8 cellular contexts compared by ENCODE assay signal in genomic region chr6:158686791-158687381, GRCh38. TPM values are rescaled to one million over a fixed set of nuclear protein-coding genes. Genes with fewer than 3 reads are reported as not detected.
DNase-seq lines count a peak whose midpoint lies in the region; ATAC-seq and TF ChIP-seq lines count a peak whose summit lies in the region.

No MANE protein-coding gene starts in this region.

- no peak overlapping the region for H3K4me3 Mint-ChIP-seq in activated CD8-positive, alpha-beta T cell treated with anti-CD3 and anti-CD28 coated beads for 36 hours
- H3K4me3 Mint-ChIP-seq in naive thymus-derived CD8-positive, alpha-beta T cell = peak overlapping the region; percentile 40 to 89 (median 81)

- peaks cover 59% of the 10 kb centered on the region for H3K4me1 Mint-ChIP-seq in activated CD8-positive, alpha-beta T cell treated with anti-CD3 and anti-CD28 coated beads for 36 hours (ENCODE audit: low read depth)
- peaks cover 31 to 71% (median 56%) of the 10 kb centered on the region in 4 donors for H3K4me1 Mint-ChIP-seq in naive thymus-derived CD8-positive, alpha-beta T cell

- H3K27me3 ChIP-seq in esophagus muscularis mucosa (no peaks in the 10 kb centered on the region), prostate gland (replicated peaks; ENCODE audit: insufficient read depth) (no peaks in the 10 kb centered on the region)

- CTCF ChIA-PET in activated CD8-positive, alpha-beta T cell treated with anti-CD3 and anti-CD28 coated beads for 36 hours (lab: Charles Lee) = interaction anchor here (0.7 to 1.8 kb wide), 3 partner anchors 17 to 43 kb away, joined by 3 to 7 read pairs (median 7); partner anchors contain the start of gene DYNLT1

- H3K4me3 ChIP-seq in esophagus muscularis mucosa = no peak overlapping the region
- no peak overlapping the region for H3K4me3 ChIP-seq in prostate gland

- peak; percentile 76 for ATAC-seq in GM19043 (IDR thresholded peaks at IDR 0.05; ENCODE audit: low read depth, unreplicated experiment)
- ATAC-seq in HG03045 (IDR thresholded peaks at IDR 0.05; ENCODE audit: unreplicated experiment) = peak; percentile 64
- peak; percentile 87 for ATAC-seq in activated CD8-positive, alpha-beta T cell treated with anti-CD3 and anti-CD28 coated beads for 36 hours
- peak; percentile 91 to 94 for ATAC-seq in naive thymus-derived CD8-positive, alpha-beta T cell

- DNase-seq in activated CD8-positive, alpha-beta T cell treated with anti-CD3 and anti-CD28 coated beads for 36 hours = peak; percentile 49
- DNase-seq in naive thymus-derived CD8-positive, alpha-beta T cell = peak in 8 of 10 donors; percentile 38 to 92 (median 80)
- DNase-seq in NCI-H1048 (lab: John Stamatoyannopoulos, UW) (no peak), esophagus muscularis mucosa (ENCODE audit: extremely low spot score) (no peak), cerebellum (ENCODE audit: low spot score) (no peak), prostate gland (ENCODE audit: low spot score) (no peak)

- H3K27ac ChIP-seq in esophagus muscularis mucosa (replicated peaks in 1 of 4) (peak overlapping the region in 1 of 4 donors; percentile 30), prostate gland (peak overlapping the region in 1 of 2 donors; percentile 26)

- peaks cover 65% of the 10 kb centered on the region for H3K36me3 Mint-ChIP-seq in activated CD8-positive, alpha-beta T cell treated with anti-CD3 and anti-CD28 coated beads for 36 hours (ENCODE audit: low read depth)
- H3K36me3 Mint-ChIP-seq in naive thymus-derived CD8-positive, alpha-beta T cell = peaks cover 5 to 13% (median 8%) of the 10 kb centered on the region in 3 donors

- intact Hi-C loops in activated CD8-positive, alpha-beta T cell treated with anti-CD3 and anti-CD28 coated beads for 36 hours (cut with micrococcal nuclease) = loop anchor here (5.0 kb wide), 2 partner anchors 40 to 475 kb away; no protein-coding TSS in a partner anchor
- intact Hi-C loops in esophagus muscularis mucosa (cut with DNase I) (loop anchor here (10.0 kb wide), 1 partner anchor 472 kb away; no protein-coding TSS in a partner anchor), prostate gland (cut with DNase I) (loop anchor here (5.0 kb wide), 1 partner anchor 465 kb away; no protein-coding TSS in a partner anchor)

- H3K9me3 ChIP-seq in esophagus muscularis mucosa (no peaks in the 10 kb centered on the region), prostate gland (no peaks in the 10 kb centered on the region)

- no peak for TF ChIP-seq CTCF in activated CD8-positive, alpha-beta T cell treated with anti-CD3 and anti-CD28 coated beads for 36 hours (IDR thresholded peaks at IDR 0.05)
- TF ChIP-seq CTCF in esophagus muscularis mucosa (IDR thresholded peaks at IDR 0.05) (no peak), prostate gland (IDR thresholded peaks at IDR 0.05) (no peak)

- WGBS in esophagus muscularis mucosa = 68% methylated on average over 7 of the region's 7 CpGs
- WGBS in prostate gland = 73% methylated on average over 7 of the region's 7 CpGs

- H3K4me1 ChIP-seq in esophagus muscularis mucosa (peaks cover 0 to 33% (median 23%) of the 10 kb centered on the region in 4 donors), prostate gland (replicated peaks) (no peaks in the 10 kb centered on the region)

- TF ChIP-seq POLR2A in esophagus muscularis mucosa (IDR thresholded peaks at IDR 0.05; ENCODE audit: low read depth) (no peak), prostate gland (IDR thresholded peaks at IDR 0.05) (no peak)

- peak overlapping the region; percentile 26 for H3K27ac Mint-ChIP-seq in activated CD8-positive, alpha-beta T cell treated with anti-CD3 and anti-CD28 coated beads for 36 hours
- H3K27ac Mint-ChIP-seq in naive thymus-derived CD8-positive, alpha-beta T cell = peak overlapping the region; percentile 81 to 100 (median 100)

- H3K36me3 ChIP-seq in esophagus muscularis mucosa (peaks cover 0 to 4% (median 0%) of the 10 kb centered on the region in 4 donors), prostate gland (no peaks in the 10 kb centered on the region)

- H3K27me3 Mint-ChIP-seq in activated CD8-positive, alpha-beta T cell treated with anti-CD3 and anti-CD28 coated beads for 36 hours = no peaks in the 10 kb centered on the region
- H3K27me3 Mint-ChIP-seq in naive thymus-derived CD8-positive, alpha-beta T cell = no peaks in the 10 kb centered on the region

- POLR2A ChIA-PET in activated CD8-positive, alpha-beta T cell treated with anti-CD3 and anti-CD28 coated beads for 36 hours (lab: Charles Lee) = interaction anchor here (1.2 to 2.6 kb wide), 3 partner anchors 38 to 466 kb away, joined by 3 to 8 read pairs (median 4); partner anchors contain the start of gene SYTL3
- POLR2A ChIA-PET in naive thymus-derived CD8-positive, alpha-beta T cell (lab: Charles Lee) = interaction anchor here (0.6 to 2.5 kb wide), 6 partner anchors 27 to 729 kb away, joined by 3 to 9 read pairs (median 5); partner anchors contain the start of gene DYNLT1

- no peak for TF ChIP-seq EP300 in esophagus muscularis mucosa (IDR thresholded peaks at IDR 0.05)

- no peaks in the 10 kb centered on the region for H3K9me3 Mint-ChIP-seq in activated CD8-positive, alpha-beta T cell treated with anti-CD3 and anti-CD28 coated beads for 36 hours
- no peaks in the 10 kb centered on the region for H3K9me3 Mint-ChIP-seq in naive thymus-derived CD8-positive, alpha-beta T cell

RNA-seq across cellular contexts. Expression of gene SYTL3, which starts 37.0 kb away (rescaled TPM):
- total RNA-seq in activated CD8-positive, alpha-beta T cell treated with anti-CD3 and anti-CD28 coated beads for 36 hours = 100 to 1,000 TPM; 151 to 163 TPM
- 10 to 100 TPM; 11.1 to 13.6 TPM for total RNA-seq in naive thymus-derived CD8-positive, alpha-beta T cell
- polyA plus RNA-seq in naive thymus-derived CD8-positive, alpha-beta T cell = 10 to 100 TPM; 15.7 to 16.1 (median 15.8) TPM
- 10 to 100 TPM in 1 of 4 donors, 1 to 10 TPM in 3; 4.8 to 10.1 (median 7.6) TPM for total RNA-seq in esophagus muscularis mucosa
- total RNA-seq in cerebellum = 2.4 TPM
- 10 to 100 TPM in 1 of 2 donors, 1 to 10 TPM in 1; 9.9 to 12.1 TPM for total RNA-seq in prostate gland

RNA-seq across cellular contexts. Expression of gene DYNLT1, which starts 42.3 kb away (rescaled TPM):
- 10 to 100 TPM; 94.3 to 98.3 TPM for total RNA-seq in activated CD8-positive, alpha-beta T cell treated with anti-CD3 and anti-CD28 coated beads for 36 hours
- total RNA-seq in naive thymus-derived CD8-positive, alpha-beta T cell = 10 to 100 TPM; 54.4 to 54.7 TPM
- polyA plus RNA-seq in naive thymus-derived CD8-positive, alpha-beta T cell = 10 to 100 TPM; 63.3 to 78.6 (median 63.7) TPM
- 100 to 1,000 TPM in 3 of 4 donors, 10 to 100 TPM in 1; 90.7 to 147 (median 102) TPM for total RNA-seq in esophagus muscularis mucosa
- 61.2 TPM for total RNA-seq in cerebellum
- total RNA-seq in prostate gland = 100 to 1,000 TPM in 1 of 2 donors, 10 to 100 TPM in 1; 95.9 to 138 TPM

Comparison
In these comparisons a context has a peak if more than half of its experiments do, and no peak if none do; other contexts are left out.
1. DNase-seq: peak in activated CD8-positive, alpha-beta T cell treated with anti-CD3 and anti-CD28 coated beads for 36 hours (single experiment) and naive thymus-derived CD8-positive, alpha-beta T cell (8 of 10); none in NCI-H1048 (single experiment), esophagus muscularis mucosa (single experiment), cerebellum (single experiment) and prostate gland (single experiment).
2. RNA of gene SYTL3, which starts 37.0 kb away (total RNA-seq): 151 to 163 TPM in activated CD8-positive, alpha-beta T cell treated with anti-CD3 and anti-CD28 coated beads for 36 hours; 11.1 to 13.6 TPM in naive thymus-derived CD8-positive, alpha-beta T cell, 9.9 to 12.1 TPM in prostate gland, 4.8 to 10.1 TPM in esophagus muscularis mucosa and 2.4 TPM in cerebellum (single experiment); every median in the first group is over 10 times any median in the second.
3. Peak in every context shown above with its lines, with median percentiles within 50 percentile points of each other: ATAC-seq.